Comparison of ENCODE assay signal across 13 cellular contexts in genomic region chr11:98003606-98004371, GRCh38.
"Had no signal": no experiment of that assay in that cellular context is flagged by ENCODE, and none has a peak within 500 bp of the region (broad histone marks: within the 10 kb centered on the region; RNA-seq: fewer than 3 reads in every experiment).

No MANE protein-coding gene starts in this region.

- H3K36me3 ChIP-seq: breast epithelium, thyroid gland had no signal

- H3K27ac ChIP-seq: breast epithelium, thyroid gland had no signal

- ATAC-seq: activated T-helper 17 cell treated with anti-CD3 and anti-CD28 coated beads, Interleukin-2, amount 50 U/mL, for 72 hours; stimulated activated memory B cell treated with anti-CD40 and anti-IgM and Interleukin-4, amounts not matched to agents 10 μg/mL and 1 μg/mL and 100 μg/mL, for 72 hours had no signal

- H3K9me3 ChIP-seq: breast epithelium, thyroid gland had no signal

- H3K4me3 ChIP-seq: breast epithelium, thyroid gland had no signal

- H3K4me1 ChIP-seq: breast epithelium, thyroid gland had no signal

- DNase-seq: activated CD4-positive, alpha-beta T cell treated with anti-CD3 and anti-CD28 coated beads, Interleukin-2, amount 50 U/mL, for 48 hours; activated naive CD4-positive, alpha-beta T cell treated with Interleukin-2 at 50 U/mL for 16 hours; aorta; dermis blood vessel endothelial cell; erythroblast; immature natural killer cell; stimulated activated CD4-positive, alpha-beta T cell treated with anti-CD3 and anti-CD28 coated beads, Interleukin-2, amount 100 ng/mL, for 48 hours; T-helper 1 cell; T1000; thyroid gland had no signal

- H3K27me3 ChIP-seq: breast epithelium, thyroid gland had no signal
